In the genomic region with DNA sequence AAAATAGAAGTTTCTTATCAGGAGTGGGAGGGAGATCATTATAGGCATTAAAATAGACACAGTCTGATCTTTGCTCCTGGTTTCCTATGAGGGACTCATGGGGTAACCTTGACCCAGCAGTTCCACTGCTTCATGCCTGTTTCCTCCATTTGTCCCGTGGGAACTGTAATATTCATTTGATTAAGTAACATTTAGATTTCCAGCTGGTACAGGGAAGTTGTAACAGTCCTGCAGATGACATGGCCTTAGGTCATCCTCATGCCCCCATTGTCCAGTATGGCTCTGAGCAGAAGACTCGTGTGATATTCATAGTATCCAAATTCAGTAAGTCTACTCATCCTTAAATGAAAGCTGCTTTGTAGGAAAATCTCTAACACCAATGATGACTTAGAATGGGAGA, we compare ENCODE assay signal across 26 cellular contexts.
DNase-seq lines count a peak whose midpoint lies in the region; ATAC-seq, FAIRE-seq and TF ChIP-seq lines count a peak whose summit lies in the region.
"Had no signal": no experiment of that assay in that cellular context is flagged by ENCODE, and none has a peak within 500 bp of the region (broad histone marks: within the 10 kb centered on the region; RNA-seq: fewer than 3 reads in every experiment).

No MANE protein-coding gene starts in this region.

- TF ChIP-seq POLR2A in HepG2 (IDR thresholded peaks at IDR 0.05; ENCODE audit: insufficient read depth in 1 of 2, low read depth in 2 of 2, low read length in 2 of 2): no peak

- no peak for FAIRE-seq in HepG2 (lab: Jason Lieb, UNC)
- FAIRE-seq: A549, D721Med, GM12878, GM19239, H1 had no signal

- H3K27me3 Mint-ChIP-seq in mesothelial cell of epicardium (ENCODE audit: low read depth): no peaks in the 10 kb centered on the region
- H3K27me3 Mint-ChIP-seq: CD4-positive, alpha-beta T cell; CD8-positive, alpha-beta memory T cell had no signal

- TF ChIP-seq RAD21 in liver (IDR thresholded peaks at IDR 0.05) (no peak), HepG2 (CRISPR knock-in tag; IDR thresholded peaks at IDR 0.05) (no peak)

- no peaks in the 10 kb centered on the region for H3K79me2 ChIP-seq in HepG2 (ENCODE audit: insufficient read depth, low read length)

- peaks cover 0 to 3% (median 0%) of the 10 kb centered on the region in 4 donors for H3K27me3 ChIP-seq in liver (ENCODE audit: control insufficient read depth in 4 of 4, insufficient read depth in 4 of 4, low read length in 3 of 4)
- H3K27me3 ChIP-seq in HepG2 (ENCODE audit: control insufficient read depth in 1 of 2, insufficient read depth in 2 of 2, low read length in 2 of 2): no peaks in the 10 kb centered on the region
- no peaks in the 10 kb centered on the region for H3K27me3 ChIP-seq in subcutaneous abdominal adipose tissue (ENCODE audit: control insufficient read depth in 5 of 5, insufficient read depth in 4 of 5, low read length in 5 of 5)
- H3K27me3 ChIP-seq: BE2C; BLaER1 treated with 17β-estradiol and CSF1 and Interleukin-3, amounts not matched to agents 10 nM and 100 nM had no signal

- intact Hi-C loops in HepG2 (cut with micrococcal nuclease; ENCODE audit: unreplicated experiment): no loop called here

- H3K9me3 ChIP-seq in liver (ENCODE audit: control insufficient read depth in 4 of 4, low read length in 3 of 4) (no peaks in the 10 kb centered on the region), HepG2 (ENCODE audit: low read length) (no peaks in the 10 kb centered on the region), subcutaneous abdominal adipose tissue (ENCODE audit: control insufficient read depth in 5 of 5, low read length in 5 of 5) (no peaks in the 10 kb centered on the region)
- H3K9me3 ChIP-seq: A549, BE2C had no signal

- H3K4me1 ChIP-seq in liver (ENCODE audit: control insufficient read depth in 4 of 4, insufficient read depth in 4 of 4, low read length in 3 of 4) (no peaks in the 10 kb centered on the region), HepG2 (ENCODE audit: insufficient read depth, low read length) (no peaks in the 10 kb centered on the region), subcutaneous abdominal adipose tissue (ENCODE audit: control insufficient read depth in 5 of 5, insufficient read depth in 5 of 5, low read length in 5 of 5) (peaks cover 2 to 25% (median 10%) of the 10 kb centered on the region in 5 donors)
- H3K4me1 ChIP-seq: A549; BE2C; BLaER1 treated with 17β-estradiol and CSF1 and Interleukin-3, amounts not matched to agents 10 nM and 100 nM had no signal

- H3K9ac ChIP-seq in liver (ENCODE audit: low read depth in 1 of 2, low read length in 2 of 2) (no peak overlapping the region), HepG2 (ENCODE audit: insufficient read depth, low read depth, low read length) (no peak overlapping the region), subcutaneous abdominal adipose tissue (ENCODE audit: low read length in 5 of 5) (no peak overlapping the region)
- H3K9ac ChIP-seq: BLaER1 treated with 17β-estradiol and CSF1 and Interleukin-3, amounts not matched to agents 10 nM and 100 nM; GM23248 had no signal

- no peak overlapping the region for H3K4me3 Mint-ChIP-seq in mesothelial cell of epicardium
- H3K4me3 Mint-ChIP-seq: CD14-positive monocyte; CD4-positive, alpha-beta T cell; CD8-positive, alpha-beta memory T cell had no signal

- POLR2A ChIA-PET in HepG2 (lab: Yijun Ruan, JAX): no interaction called here

- no TSS peak for BruUV-seq in HepG2 (replicated peaks; lab: Mats Ljungman, UMichigan)

- H3K36me3 ChIP-seq in liver (ENCODE audit: control insufficient read depth in 4 of 4, insufficient read depth in 3 of 4, low read depth in 1 of 4, low read length in 3 of 4) (no peaks in the 10 kb centered on the region), HepG2 (replicated peaks in 1 of 2; ENCODE audit: control insufficient read depth in 1 of 2, insufficient read depth in 2 of 2, low read length in 2 of 2) (no peaks in the 10 kb centered on the region), subcutaneous abdominal adipose tissue (ENCODE audit: control insufficient read depth in 5 of 5, insufficient read depth in 5 of 5, low read length in 5 of 5) (no peaks in the 10 kb centered on the region)
- H3K36me3 ChIP-seq: BE2C; BLaER1 treated with 17β-estradiol and CSF1 and Interleukin-3, amounts not matched to agents 10 nM and 100 nM had no signal

- peaks cover 8% of the 10 kb centered on the region for H3K9me3 Mint-ChIP-seq in mesothelial cell of epicardium
- H3K9me3 Mint-ChIP-seq: CD4-positive, alpha-beta T cell had no signal

- no peak for ATAC-seq in HepG2
- ATAC-seq: A549, GM12878 had no signal

- TF ChIP-seq CTCF in liver (IDR thresholded peaks at IDR 0.05; ENCODE audit: low read depth, low read length, missing input control): no peak
- no peak for TF ChIP-seq CTCF in HepG2 (CRISPR knock-in tag; IDR thresholded peaks at IDR 0.05)
- TF ChIP-seq CTCF in mesothelial cell of epicardium (IDR thresholded peaks at IDR 0.05; ENCODE audit: unreplicated experiment): no peak

- TF ChIP-seq EP300 in HepG2 (IDR thresholded peaks at IDR 0.05; ENCODE audit: low read depth in 2 of 2, low read length in 2 of 2) (no peak), HepG2 (CRISPR knock-in tag; IDR thresholded peaks at IDR 0.05; ENCODE audit: borderline replicate concordance) (no peak)

- no peak overlapping the region for H2AFZ ChIP-seq in HepG2 (ENCODE audit: low read length)
- H2AFZ ChIP-seq: GM23248 had no signal

- DNase-seq in HepG2 (ENCODE audit: low spot score) (no peak), mesothelial cell of epicardium (ENCODE audit: low spot score in 2 of 2, unreplicated experiment in 2 of 2) (no peak), NCI-H187 (lab: John Stamatoyannopoulos, UW) (no peak), UCSD-AML1 (lab: John Stamatoyannopoulos, UW; ENCODE audit: unreplicated experiment) (no peak)
- DNase-seq: 8988T; ACHN; AML-193; BE2C; CD4-positive, alpha-beta T cell; CD8-positive, alpha-beta memory T cell; DMS 273 treated with DMSO at 0.1 percent for 48 hours; DMS79; EL; GDM1; GM23248; H7; HCEC 1CT had no signal

- H4K20me1 ChIP-seq in HepG2 (ENCODE audit: insufficient read depth, low read length): no peaks in the 10 kb centered on the region
- H4K20me1 ChIP-seq: BLaER1 treated with 17β-estradiol and CSF1 and Interleukin-3, amounts not matched to agents 10 nM and 100 nM had no signal

- in situ Hi-C loops in HepG2 (cut with HindIII; ENCODE audit: extremely low pct_ligation_motif_present, low pct_unique_long_range_greater_than_20kb): no loop called here

- H3K4me2 ChIP-seq in HepG2 (ENCODE audit: low read depth, low read length): no peak overlapping the region
- H3K4me2 ChIP-seq: A549; BLaER1 treated with 17β-estradiol and CSF1 and Interleukin-3, amounts not matched to agents 10 nM and 100 nM had no signal

- H3K4me3 ChIP-seq in liver (ENCODE audit: low read depth in 1 of 3, low read length in 3 of 3): no peak overlapping the region
- H3K4me3 ChIP-seq in HepG2 (replicated peaks in 1 of 3; ENCODE audit: insufficient read depth in 1 of 3, low read depth in 2 of 3, low read length in 3 of 3): no peak overlapping the region
- no peak overlapping the region for H3K4me3 ChIP-seq in subcutaneous abdominal adipose tissue (ENCODE audit: low read depth in 1 of 5, low read length in 5 of 5)
- H3K4me3 ChIP-seq: A549; BLaER1 treated with 17β-estradiol and CSF1 and Interleukin-3, amounts not matched to agents 10 nM and 100 nM; GM12878; GM23248 had no signal

- WGBS in liver: 48% methylated on average over 2 of the region's 2 CpGs
- WGBS in HepG2 (ENCODE audit: low lambda C conversion rate): 0% methylated on average over 2 of the region's 2 CpGs

- CTCF ChIA-PET in HepG2 (lab: Yijun Ruan, JAX; ENCODE audit: low intra/inter-chr PET ratio, low total read pairs): no interaction called here

- no peaks in the 10 kb centered on the region for H3K36me3 Mint-ChIP-seq in mesothelial cell of epicardium
- H3K36me3 Mint-ChIP-seq: CD14-positive monocyte; CD8-positive, alpha-beta memory T cell had no signal

- peaks cover 32% of the 10 kb centered on the region for H3K4me1 Mint-ChIP-seq in mesothelial cell of epicardium
- H3K4me1 Mint-ChIP-seq: CD14-positive monocyte; CD8-positive, alpha-beta memory T cell had no signal

- no peak overlapping the region for H3K27ac ChIP-seq in liver (ENCODE audit: low read depth in 1 of 2, low read length in 2 of 2)
- H3K27ac ChIP-seq in HepG2 (ENCODE audit: extremely low read length, insufficient read depth, low read length): no peak overlapping the region
- peak overlapping the region; percentile 44 for H3K27ac ChIP-seq in subcutaneous abdominal adipose tissue (ENCODE audit: low read depth, low read length)
- H3K27ac ChIP-seq: A549; BLaER1 treated with 17β-estradiol and CSF1 and Interleukin-3, amounts not matched to agents 10 nM and 100 nM; GM23248 had no signal

- peak overlapping the region; percentile 84 for H3K27ac Mint-ChIP-seq in mesothelial cell of epicardium
- H3K27ac Mint-ChIP-seq: CD14-positive monocyte; CD4-positive, alpha-beta T cell; CD8-positive, alpha-beta memory T cell had no signal

TF ChIP-seq in liver, 16 proteins besides CTCF, POLR2A, EP300 and RAD21:
- TF ChIP-seq GABPA (IDR thresholded peaks at IDR 0.05 in 1 of 2, conservative IDR thresholded peaks at IDR 0.05 in 1 of 2): no peak
- TF ChIP-seq NR2F2 (IDR thresholded peaks at IDR 0.05): peak; percentile 91
TF ChIP-seq in liver: peak in this region for 1.

TF ChIP-seq in HepG2, 621 proteins besides CTCF, POLR2A, EP300 and RAD21 (continues in another document):
- no peak for TF ChIP-seq TCF7 (IDR thresholded peaks at IDR 0.05; ENCODE audit: low read depth)
- TF ChIP-seq, protein P1, sequence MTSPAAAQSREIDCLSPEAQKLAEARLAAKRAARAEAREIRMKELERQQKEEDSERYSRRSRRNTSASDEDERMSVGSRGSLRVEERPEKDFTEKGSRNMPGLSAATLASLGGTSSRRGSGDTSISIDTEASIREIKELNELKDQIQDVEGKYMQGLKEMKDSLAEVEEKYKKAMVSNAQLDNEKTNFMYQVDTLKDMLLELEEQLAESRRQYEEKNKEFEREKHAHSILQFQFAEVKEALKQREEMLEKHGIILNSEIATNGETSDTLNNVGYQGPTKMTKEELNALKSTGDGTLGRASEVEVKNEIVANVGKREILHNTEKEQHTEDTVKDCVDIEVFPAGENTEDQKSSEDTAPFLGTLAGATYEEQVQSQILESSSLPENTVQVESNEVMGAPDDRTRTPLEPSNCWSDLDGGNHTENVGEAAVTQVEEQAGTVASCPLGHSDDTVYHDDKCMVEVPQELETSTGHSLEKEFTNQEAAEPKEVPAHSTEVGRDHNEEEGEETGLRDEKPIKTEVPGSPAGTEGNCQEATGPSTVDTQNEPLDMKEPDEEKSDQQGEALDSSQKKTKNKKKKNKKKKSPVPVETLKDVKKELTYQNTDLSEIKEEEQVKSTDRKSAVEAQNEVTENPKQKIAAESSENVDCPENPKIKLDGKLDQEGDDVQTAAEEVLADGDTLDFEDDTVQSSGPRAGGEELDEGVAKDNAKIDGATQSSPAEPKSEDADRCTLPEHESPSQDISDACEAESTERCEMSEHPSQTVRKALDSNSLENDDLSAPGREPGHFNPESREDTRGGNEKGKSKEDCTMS (CRISPR knock-in tag; conservative IDR thresholded peaks at IDR 0.05): no peak
